12 cellular contexts compared by ENCODE assay signal in the genomic region with DNA sequence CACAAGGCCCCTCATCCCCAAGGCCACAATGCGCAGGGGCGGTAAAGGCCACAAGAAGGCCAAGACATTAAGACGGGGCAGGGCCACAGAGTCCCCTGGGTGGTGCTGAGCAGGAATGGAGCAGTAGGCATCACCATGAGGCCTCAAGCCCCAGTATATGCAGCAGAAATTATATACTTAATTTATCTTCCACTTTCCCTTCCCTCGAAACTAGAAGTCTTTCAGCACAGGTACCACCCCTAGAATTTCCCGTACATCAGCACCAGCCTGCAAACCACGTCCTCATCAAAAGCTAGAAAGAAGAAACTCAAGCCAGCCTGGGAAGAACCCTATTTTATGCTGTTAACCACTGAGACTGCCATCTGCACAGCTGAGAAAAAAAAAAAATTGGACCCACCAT.
DNase-seq lines count a peak whose midpoint lies in the region; ATAC-seq and TF ChIP-seq lines count a peak whose summit lies in the region.
"Had no signal": no experiment of that assay in that cellular context is flagged by ENCODE, and none has a peak within 500 bp of the region (broad histone marks: within the 10 kb centered on the region; RNA-seq: fewer than 3 reads in every experiment).

No MANE protein-coding gene starts in this region.

- WGBS in esophagus muscularis mucosa = 79% methylated on average over 6 of the region's 6 CpGs

- no peak for TF ChIP-seq EP300 in esophagus muscularis mucosa (IDR thresholded peaks at IDR 0.05)

- no peak overlapping the region for H3K27ac ChIP-seq in esophagus muscularis mucosa (replicated peaks in 1 of 4)
- H3K27ac ChIP-seq in left lung = no peak overlapping the region
- H3K27ac ChIP-seq: SK-N-MC had no signal

- intact Hi-C loops in esophagus muscularis mucosa (cut with DNase I) = no loop called here
- intact Hi-C loops in left lung (cut with DNase I) = no loop called here

- H3K27me3 ChIP-seq in esophagus muscularis mucosa (no peaks in the 10 kb centered on the region), left lung (no peaks in the 10 kb centered on the region)

- H3K36me3 ChIP-seq in esophagus muscularis mucosa (no peaks in the 10 kb centered on the region), left lung (no peaks in the 10 kb centered on the region)

- ATAC-seq in GM18873 (IDR thresholded peaks at IDR 0.05; ENCODE audit: low FRiP score, unreplicated experiment) = peak; percentile 82
- peak; percentile 71 for ATAC-seq in GM21526 (IDR thresholded peaks at IDR 0.05; ENCODE audit: low FRiP score, unreplicated experiment)
- ATAC-seq in HG03196 (IDR thresholded peaks at IDR 0.05; ENCODE audit: unreplicated experiment) = peak; percentile 66
- ATAC-seq in left lung = no peak
- ATAC-seq: HepG2 had no signal

- H3K4me3 ChIP-seq in esophagus muscularis mucosa = no peak overlapping the region
- H3K4me3 ChIP-seq in left lung = no peak overlapping the region
- H3K4me3 ChIP-seq: SK-N-MC had no signal

- no peak for TF ChIP-seq POLR2A in esophagus muscularis mucosa (IDR thresholded peaks at IDR 0.05; ENCODE audit: low read depth)

- H3K4me1 ChIP-seq in esophagus muscularis mucosa (peaks cover 0 to 13% (median 9%) of the 10 kb centered on the region in 4 donors), left lung (no peaks in the 10 kb centered on the region)

- TF ChIP-seq CTCF in esophagus muscularis mucosa (IDR thresholded peaks at IDR 0.05) (no peak), left lung (IDR thresholded peaks at IDR 0.05) (no peak)

- DNase-seq in esophagus muscularis mucosa (ENCODE audit: extremely low spot score) (peak; percentile 79), NCI-H146 (lab: John Stamatoyannopoulos, UW) (no peak), dedifferentiated amniotic fluid mesenchymal stem cell (ENCODE audit: extremely low spot score) (no peak), left lung (no peak)
- DNase-seq: activated CD8-positive, alpha-beta memory T cell treated with anti-CD3 and anti-CD28 coated beads for 24 hours; aorta; kidney had no signal

- H3K9me3 ChIP-seq in esophagus muscularis mucosa (no peaks in the 10 kb centered on the region), left lung (no peaks in the 10 kb centered on the region)
